ENCODE assay signal across 1 cellular context in the genomic region with DNA sequence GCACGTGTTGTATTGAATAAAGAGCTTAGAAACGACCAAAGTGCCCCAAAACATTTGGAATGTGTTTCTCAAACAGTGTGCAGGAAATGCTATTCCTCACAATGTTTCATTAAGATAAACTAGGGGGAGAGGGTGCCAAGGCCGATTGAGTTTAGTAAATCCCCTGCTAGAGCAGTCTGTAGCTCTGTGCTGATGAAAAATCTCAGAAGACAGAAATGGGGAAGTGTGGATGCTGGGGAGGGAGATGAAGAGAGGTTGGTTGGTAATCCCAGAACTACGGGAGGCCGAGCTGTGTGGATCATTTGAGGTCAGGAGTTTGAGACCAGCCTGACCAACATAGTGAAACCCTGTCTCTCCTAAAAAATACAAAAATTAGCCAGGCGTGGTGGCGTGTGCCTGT.
TF ChIP-seq lines count a peak whose summit lies in the region.

No MANE protein-coding gene starts in this region.

TF ChIP-seq in SK-N-SH, 30 proteins besides CTCF, POLR2A, EP300 and RAD21 (continued from another document):
- TF ChIP-seq, protein P1, sequence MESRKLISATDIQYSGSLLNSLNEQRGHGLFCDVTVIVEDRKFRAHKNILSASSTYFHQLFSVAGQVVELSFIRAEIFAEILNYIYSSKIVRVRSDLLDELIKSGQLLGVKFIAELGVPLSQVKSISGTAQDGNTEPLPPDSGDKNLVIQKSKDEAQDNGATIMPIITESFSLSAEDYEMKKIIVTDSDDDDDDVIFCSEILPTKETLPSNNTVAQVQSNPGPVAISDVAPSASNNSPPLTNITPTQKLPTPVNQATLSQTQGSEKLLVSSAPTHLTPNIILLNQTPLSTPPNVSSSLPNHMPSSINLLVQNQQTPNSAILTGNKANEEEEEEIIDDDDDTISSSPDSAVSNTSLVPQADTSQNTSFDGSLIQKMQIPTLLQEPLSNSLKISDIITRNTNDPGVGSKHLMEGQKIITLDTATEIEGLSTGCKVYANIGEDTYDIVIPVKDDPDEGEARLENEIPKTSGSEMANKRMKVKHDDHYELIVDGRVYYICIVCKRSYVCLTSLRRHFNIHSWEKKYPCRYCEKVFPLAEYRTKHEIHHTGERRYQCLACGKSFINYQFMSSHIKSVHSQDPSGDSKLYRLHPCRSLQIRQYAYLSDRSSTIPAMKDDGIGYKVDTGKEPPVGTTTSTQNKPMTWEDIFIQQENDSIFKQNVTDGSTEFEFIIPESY (IDR thresholded peaks at IDR 0.05; ENCODE audit: borderline replicate concordance, low read depth) = no peak
- TF ChIP-seq, protein P2, sequence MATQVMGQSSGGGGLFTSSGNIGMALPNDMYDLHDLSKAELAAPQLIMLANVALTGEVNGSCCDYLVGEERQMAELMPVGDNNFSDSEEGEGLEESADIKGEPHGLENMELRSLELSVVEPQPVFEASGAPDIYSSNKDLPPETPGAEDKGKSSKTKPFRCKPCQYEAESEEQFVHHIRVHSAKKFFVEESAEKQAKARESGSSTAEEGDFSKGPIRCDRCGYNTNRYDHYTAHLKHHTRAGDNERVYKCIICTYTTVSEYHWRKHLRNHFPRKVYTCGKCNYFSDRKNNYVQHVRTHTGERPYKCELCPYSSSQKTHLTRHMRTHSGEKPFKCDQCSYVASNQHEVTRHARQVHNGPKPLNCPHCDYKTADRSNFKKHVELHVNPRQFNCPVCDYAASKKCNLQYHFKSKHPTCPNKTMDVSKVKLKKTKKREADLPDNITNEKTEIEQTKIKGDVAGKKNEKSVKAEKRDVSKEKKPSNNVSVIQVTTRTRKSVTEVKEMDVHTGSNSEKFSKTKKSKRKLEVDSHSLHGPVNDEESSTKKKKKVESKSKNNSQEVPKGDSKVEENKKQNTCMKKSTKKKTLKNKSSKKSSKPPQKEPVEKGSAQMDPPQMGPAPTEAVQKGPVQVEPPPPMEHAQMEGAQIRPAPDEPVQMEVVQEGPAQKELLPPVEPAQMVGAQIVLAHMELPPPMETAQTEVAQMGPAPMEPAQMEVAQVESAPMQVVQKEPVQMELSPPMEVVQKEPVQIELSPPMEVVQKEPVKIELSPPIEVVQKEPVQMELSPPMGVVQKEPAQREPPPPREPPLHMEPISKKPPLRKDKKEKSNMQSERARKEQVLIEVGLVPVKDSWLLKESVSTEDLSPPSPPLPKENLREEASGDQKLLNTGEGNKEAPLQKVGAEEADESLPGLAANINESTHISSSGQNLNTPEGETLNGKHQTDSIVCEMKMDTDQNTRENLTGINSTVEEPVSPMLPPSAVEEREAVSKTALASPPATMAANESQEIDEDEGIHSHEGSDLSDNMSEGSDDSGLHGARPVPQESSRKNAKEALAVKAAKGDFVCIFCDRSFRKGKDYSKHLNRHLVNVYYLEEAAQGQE (IDR thresholded peaks at IDR 0.05; ENCODE audit: low read depth, low read length) = no peak
- TF ChIP-seq JUND (IDR thresholded peaks at IDR 0.05) (no peak), RCOR1 (IDR thresholded peaks at IDR 0.05; ENCODE audit: low read length) (no peak), GABPA (IDR thresholded peaks at IDR 0.05; ENCODE audit: low read depth) (no peak), FOSL2 (IDR thresholded peaks at IDR 0.05; ENCODE audit: borderline replicate concordance, low read depth) (no peak), MXI1 (IDR thresholded peaks at IDR 0.05; ENCODE audit: low read depth, low read length) (no peak), SIN3A (IDR thresholded peaks at IDR 0.05; ENCODE audit: borderline replicate concordance, low read depth, low read length) (no peak), POLR2AphosphoS5 (IDR thresholded peaks at IDR 0.05; ENCODE audit: low read depth, low read length) (no peak), TCF12 (IDR thresholded peaks at IDR 0.05) (no peak), EZH2phosphoT487 (IDR thresholded peaks at IDR 0.05; ENCODE audit: borderline replicate concordance, low read depth) (no peak), CHD2 (IDR thresholded peaks at IDR 0.05; ENCODE audit: low read length, partially characterized antibody) (no peak), FOXM1 (IDR thresholded peaks at IDR 0.05; ENCODE audit: low read depth) (no peak), GATA2 (CRISPR knock-in tag; IDR thresholded peaks at IDR 0.05) (no peak)
- TF ChIP-seq, protein P3, sequence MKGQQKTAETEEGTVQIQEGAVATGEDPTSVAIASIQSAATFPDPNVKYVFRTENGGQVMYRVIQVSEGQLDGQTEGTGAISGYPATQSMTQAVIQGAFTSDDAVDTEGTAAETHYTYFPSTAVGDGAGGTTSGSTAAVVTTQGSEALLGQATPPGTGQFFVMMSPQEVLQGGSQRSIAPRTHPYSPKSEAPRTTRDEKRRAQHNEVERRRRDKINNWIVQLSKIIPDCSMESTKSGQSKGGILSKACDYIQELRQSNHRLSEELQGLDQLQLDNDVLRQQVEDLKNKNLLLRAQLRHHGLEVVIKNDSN (IDR thresholded peaks at IDR 0.05; ENCODE audit: borderline replicate concordance, low read depth) = no peak
